ENCODE assay signal across 27 cellular contexts in genomic region chr1:47672622-47673021, GRCh38.
A peak's percentile ranks its signal among the peaks of the same experiment; 100 is the strongest.
DNase-seq lines count a peak whose midpoint lies in the region; ATAC-seq, FAIRE-seq and TF ChIP-seq lines count a peak whose summit lies in the region.
"Had no signal": no experiment of that assay in that cellular context is flagged by ENCODE, and none has a peak within 500 bp of the region (broad histone marks: within the 10 kb centered on the region; RNA-seq: fewer than 3 reads in every experiment).

No MANE protein-coding gene starts in this region.

- no peaks in the 10 kb centered on the region for H4K20me1 ChIP-seq in SK-N-SH (ENCODE audit: insufficient read depth)
- H4K20me1 ChIP-seq: BLaER1 had no signal

- H3K4me1 ChIP-seq in SK-N-SH (ENCODE audit: control insufficient read depth in 1 of 2, insufficient read depth in 2 of 2, low read depth in 1 of 2, low read length in 1 of 2) = no peaks in the 10 kb centered on the region
- no peaks in the 10 kb centered on the region for H3K4me1 ChIP-seq in pancreas
- H3K4me1 ChIP-seq: BE2C had no signal

- no peak overlapping the region for H3K9ac ChIP-seq in SK-N-SH
- H3K9ac ChIP-seq: BLaER1 had no signal

- H3K4me3 ChIP-seq in SK-N-SH (ENCODE audit: low read depth in 2 of 2, low read length in 1 of 2) = no peak overlapping the region
- H3K4me3 ChIP-seq in pancreas = no peak overlapping the region
- H3K4me3 ChIP-seq: BLaER1, GM12878 had no signal

- TF ChIP-seq CTCF in SK-N-SH (IDR thresholded peaks at IDR 0.05) (no peak), pancreas (IDR thresholded peaks at IDR 0.05) (no peak)

- peak; percentile 71 for FAIRE-seq in TTC549 (lab: Jason Lieb, UNC)
- peak; percentile 27 for FAIRE-seq in islet of Langerhans (lab: Jason Lieb, UNC)
- peak; percentile 85 for FAIRE-seq in pancreas (lab: Jason Lieb, UNC)
- FAIRE-seq: GM12878, GM12892, GM18507 had no signal

- H3K36me3 ChIP-seq in SK-N-SH (replicated peaks in 1 of 2; ENCODE audit: control insufficient read depth in 1 of 2, insufficient read depth in 2 of 2, low read length in 1 of 2) (no peaks in the 10 kb centered on the region), pancreas (no peaks in the 10 kb centered on the region)
- H3K36me3 ChIP-seq: BE2C, BLaER1 had no signal

- TF ChIP-seq RAD21 in SK-N-SH (IDR thresholded peaks at IDR 0.05; ENCODE audit: low read length) = no peak

- no peak overlapping the region for H2AFZ ChIP-seq in SK-N-SH (ENCODE audit: low read depth)

- peaks cover 8% of the 10 kb centered on the region; the same call in 1 of the 2 replicates for H3K9me3 ChIP-seq in SK-N-SH
- H3K9me3 ChIP-seq in pancreas = peaks cover 0 to 3% (median 0%) of the 10 kb centered on the region in 4 donors
- H3K9me3 ChIP-seq: BE2C had no signal

- ATAC-seq in SK-N-SH treated with all-trans-retinoic acid at 6 μM for 48 hours (no peak), pancreas (no peak), HG03280 (IDR thresholded peaks at IDR 0.05; ENCODE audit: unreplicated experiment) (no peak)
- ATAC-seq in activated CD4-positive, CD25-positive, alpha-beta regulatory T cell treated with anti-CD3 and anti-CD28 coated beads, Interleukin-2, amount 50 U/mL, for 24 hours = no peak
- ATAC-seq: GM12878 had no signal

- POLR2A ChIA-PET in SK-N-SH (lab: Yijun Ruan, JAX) = no interaction called here

- H3K27me3 ChIP-seq in SK-N-SH (ENCODE audit: insufficient read depth) (no peaks in the 10 kb centered on the region), pancreas (peaks cover 0 to 6% (median 2%) of the 10 kb centered on the region in 4 donors)
- H3K27me3 ChIP-seq: BE2C, BLaER1 had no signal

- DNase-seq in SK-N-SH = no peak
- DNase-seq in pancreas = no peak
- DNase-seq in GOT3 (lab: John Stamatoyannopoulos, UW) = no peak
- DNase-seq: ACHN; BE2C; C1 segment of cervical spinal cord; CD4-positive, alpha-beta memory T cell; CD4-positive, CD25-positive, alpha-beta regulatory T cell; CD8-positive, alpha-beta memory T cell; COR-L47; DMS 273 treated with DMSO at 0.1 percent for 48 hours; DMS153; DMS53; DMS79; DND-41; EL; GDM1 had no signal

- no peak for TF ChIP-seq EP300 in SK-N-SH (IDR thresholded peaks at IDR 0.05; ENCODE audit: borderline replicate concordance in 1 of 2, low read depth in 1 of 2, low read length in 1 of 2)

- H3K79me2 ChIP-seq in SK-N-SH (ENCODE audit: insufficient read depth) = no peaks in the 10 kb centered on the region

- intact Hi-C loops in pancreas (cut with DNase I) = no loop called here

- no peaks in the 10 kb centered on the region for H3K9me2 ChIP-seq in SK-N-SH

- no peak overlapping the region for H3K4me2 ChIP-seq in SK-N-SH
- H3K4me2 ChIP-seq: BLaER1 had no signal

- no peaks in the 10 kb centered on the region for H3F3A ChIP-seq in SK-N-SH (replicated peaks; ENCODE audit: insufficient read depth)

- CTCF ChIA-PET in SK-N-SH (lab: Yijun Ruan, JAX) = no interaction called here

- no peak overlapping the region for H3K27ac ChIP-seq in SK-N-SH (ENCODE audit: low read depth in 2 of 2, low read length in 1 of 2)
- H3K27ac ChIP-seq in pancreas = no peak overlapping the region
- H3K27ac ChIP-seq: 22Rv1, BLaER1 had no signal

TF ChIP-seq in SK-N-SH treated with all-trans-retinoic acid at 6 μM for 48 hours, 23 proteins besides CTCF, POLR2A, EP300 and RAD21:
- no peak for TF ChIP-seq OSR1 (CRISPR knock-in tag; IDR thresholded peaks at IDR 0.05)
- no peak for TF ChIP-seq ISL1 (CRISPR knock-in tag; IDR thresholded peaks at IDR 0.05)
- TF ChIP-seq ZFP30 (CRISPR knock-in tag; IDR thresholded peaks at IDR 0.05) = peak; percentile 89

TF ChIP-seq in SK-N-SH, 30 proteins besides CTCF, POLR2A, EP300 and RAD21:
- TF ChIP-seq ZBTB33 (IDR thresholded peaks at IDR 0.05; ENCODE audit: borderline replicate concordance, low read depth) (no peak), SIN3A (IDR thresholded peaks at IDR 0.05; ENCODE audit: borderline replicate concordance, low read depth, low read length) (no peak), POLR2AphosphoS5 (IDR thresholded peaks at IDR 0.05; ENCODE audit: low read depth, low read length) (no peak), PBX3 (IDR thresholded peaks at IDR 0.05) (no peak), FOXJ3 (CRISPR knock-in tag; IDR thresholded peaks at IDR 0.05) (no peak), RFX5 (IDR thresholded peaks at IDR 0.05; ENCODE audit: low read length) (no peak), REST (IDR thresholded peaks at IDR 0.05; ENCODE audit: low read depth, low read length) (no peak)
